ENCODE assay signal across 8 cellular contexts in genomic region chr14:75979071-75979571, GRCh38. TPM values are rescaled to one million over a fixed set of nuclear protein-coding genes. Genes with fewer than 3 reads are reported as not detected.
DNase-seq lines count a peak whose midpoint lies in the region; ATAC-seq and TF ChIP-seq lines count a peak whose summit lies in the region.

No MANE protein-coding gene starts in this region.

- H3K4me1 ChIP-seq in thyroid gland, result peaks cover 13 to 16% of the 10 kb centered on the region in 2 donors

- peak overlapping the region in 1 of 3 donors; percentile 41 for H3K27ac ChIP-seq in thyroid gland

- H3K27me3 Mint-ChIP-seq in memory B cell, result no peaks in the 10 kb centered on the region

- no peaks in the 10 kb centered on the region for H3K9me3 Mint-ChIP-seq in memory B cell

- H3K36me3 ChIP-seq in thyroid gland, result no peaks in the 10 kb centered on the region

- no peaks in the 10 kb centered on the region for H3K27me3 ChIP-seq in thyroid gland

- peak overlapping the region; percentile 32 for H3K27ac Mint-ChIP-seq in memory B cell

- no peak for TF ChIP-seq POLR2A in thyroid gland (IDR thresholded peaks at IDR 0.05)

- H3K36me3 Mint-ChIP-seq in memory B cell, result no peaks in the 10 kb centered on the region

- peak in 3 of 6 experiments; percentile 26 to 43 (median 39) for TF ChIP-seq CTCF in thyroid gland (IDR thresholded peaks at IDR 0.05)

- intact Hi-C loops in thyroid gland (cut with DNase I), result loop anchor here (5.0 kb wide), 1 partner anchor 182 kb away; no protein-coding TSS in a partner anchor

- H3K4me3 ChIP-seq in thyroid gland (replicated peaks in 1 of 3), result no peak overlapping the region

- no peak overlapping the region for H3K4me3 Mint-ChIP-seq in memory B cell

- ATAC-seq in memory B cell (ENCODE audit: low read depth), result no peak
- ATAC-seq in HG02870 (IDR thresholded peaks at IDR 0.05; ENCODE audit: unreplicated experiment), result no peak
- no peak for ATAC-seq in GM19397 (IDR thresholded peaks at IDR 0.05; ENCODE audit: unreplicated experiment)

- 48 to 63% methylated on average over 14 of the region's 14 CpGs for WGBS in thyroid gland, 2 donors

- peaks cover 38% of the 10 kb centered on the region for H3K4me1 Mint-ChIP-seq in memory B cell

- no peaks in the 10 kb centered on the region for H3K9me3 ChIP-seq in thyroid gland

- in situ Hi-C loops in T47D (cut with HindIII; ENCODE audit: low pct_unique_long_range_greater_than_20kb, low sequenced_read_pairs), result no loop called here

- peak; percentile 6 for DNase-seq in NCI-H1105 (lab: John Stamatoyannopoulos, UW)
- DNase-seq in NCI-H1105 treated with DMSO at 0.1 percent for 48 hours (lab: John Stamatoyannopoulos, UW), result no peak
- DNase-seq in NCI-H2171 (lab: John Stamatoyannopoulos, UW), result peak; percentile 59
- DNase-seq in T47D (ENCODE audit: low read depth in 1 of 2, low spot score in 1 of 2), result peak; percentile 66 to 70
- peak in 1 of 2 donors; percentile 17 for DNase-seq in memory B cell (ENCODE audit: low spot score in 2 of 2)
- DNase-seq in thyroid gland, result no peak

RNA-seq across cellular contexts. Expression of gene TGFB3, which starts 2.7 kb away (rescaled TPM):
- 10 to 100 TPM in 3 of 4 donors, 1 to 10 TPM in 1; 8.0 to 14.7 (median 11.3) TPM for total RNA-seq in thyroid gland

RNA-seq across cellular contexts. Expression of gene IFT43, which starts 6.4 kb away (rescaled TPM):
- total RNA-seq in thyroid gland, result 10 to 100 TPM; 39.0 to 59.8 (median 52.4) TPM

Comparison
In these comparisons a context has a peak if more than half of its experiments do, and no peak if none do; other contexts are left out.
1. DNase-seq: peak in NCI-H1105 (single experiment), NCI-H2171 (single experiment) and T47D (2 of 2); none in NCI-H1105 treated with DMSO at 0.1 percent for 48 hours (single experiment) and thyroid gland (0 of 2).